In genomic region chr7:134669845-134670373, GRCh38 we compare ENCODE assay signal across 1 cellular context.
TF ChIP-seq lines count a peak whose summit lies in the region.

No MANE protein-coding gene starts in this region.

TF ChIP-seq in HepG2, 621 proteins besides CTCF, POLR2A, EP300 and RAD21 (continued from another document):
- no peak for TF ChIP-seq ZNF276 (CRISPR knock-in tag; IDR thresholded peaks at IDR 0.05; ENCODE audit: low read depth)
- no peak for TF ChIP-seq ZSCAN12 (CRISPR knock-in tag; IDR thresholded peaks at IDR 0.05)
- no peak for TF ChIP-seq ZNF557 (CRISPR knock-in tag; IDR thresholded peaks at IDR 0.05)
- TF ChIP-seq ZNF350 (CRISPR knock-in tag; IDR thresholded peaks at IDR 0.05; ENCODE audit: borderline replicate concordance, low read depth): no peak
- TF ChIP-seq MXD1 (CRISPR knock-in tag; IDR thresholded peaks at IDR 0.05): no peak
- no peak for TF ChIP-seq E2F1 (CRISPR knock-in tag; IDR thresholded peaks at IDR 0.05)
